ENCODE assay signal across 23 cellular contexts in genomic region chr22:50061141-50061823, GRCh38. TPM values are rescaled to one million over a fixed set of nuclear protein-coding genes. Genes with fewer than 3 reads are reported as not detected.
"Had no signal": no experiment of that assay in that cellular context is flagged by ENCODE, and none has a peak within 500 bp of the region (broad histone marks: within the 10 kb centered on the region; RNA-seq: fewer than 3 reads in every experiment).

No MANE protein-coding gene starts in this region.

- H3K4me3 ChIP-seq: colonic mucosa, sigmoid colon, thoracic aorta had no signal

- H3K4me1 ChIP-seq: colonic mucosa had no signal

- H3K9me3 ChIP-seq: colonic mucosa, sigmoid colon, thoracic aorta had no signal

- H3K27ac ChIP-seq: colonic mucosa, parathyroid adenoma, sigmoid colon, thoracic aorta had no signal

- H3K4me3 Mint-ChIP-seq: activated B cell treated with CpG ODN at 0.5 μM for 24 hours; activated CD4-positive, alpha-beta T cell treated with anti-CD3 and anti-CD28 coated beads, Interleukin-2, amount 10 ng/mL, durations not matched to agents 24 days and 14 days; activated CD8-positive, alpha-beta T cell treated with anti-CD3 and anti-CD28 coated beads for 36 hours; activated naive CD8-positive, alpha-beta T cell treated with anti-CD3 and anti-CD28 coated beads, Interleukin-2, amount 10 ng/mL, durations not matched to agents 7 days and 5 days; activated T-helper 17 cell treated with anti-CD3 and anti-CD28 coated beads, Interleukin-2, amount 50 U/mL, for 72 hours; brain; central memory CD8-positive, alpha-beta T cell; memory B cell; naive B cell; stimulated activated naive B cell treated with anti-CD40 and anti-IgM and Interleukin-4, amounts not matched to agents 10 μg/mL and 1 μg/mL and 100 μg/mL, for 72 hours; T-cell had no signal

- H3K9ac ChIP-seq: parathyroid adenoma had no signal

- H3K27me3 Mint-ChIP-seq: brain had no signal

- FAIRE-seq: frontal cortex, keratinocyte had no signal

- H2AFZ ChIP-seq: parathyroid adenoma had no signal

- DNase-seq: activated B cell treated with CpG ODN at 0.5 μM for 24 hours; activated CD4-positive, alpha-beta T cell treated with anti-CD3 and anti-CD28 coated beads, Interleukin-2, amount 10 ng/mL, durations not matched to agents 24 days and 14 days; activated CD8-positive, alpha-beta T cell treated with anti-CD3 and anti-CD28 coated beads for 36 hours; activated naive CD4-positive, alpha-beta T cell treated with Interleukin-2 at 50 U/mL for 16 hours; activated naive CD8-positive, alpha-beta T cell treated with anti-CD3 and anti-CD28 coated beads, Interleukin-2, amount 10 ng/mL, durations not matched to agents 7 days and 5 days; activated T-cell treated with anti-CD3 and anti-CD28 coated beads, Interleukin-2, amount 50 U/mL, for 1 hour; colonic mucosa; naive B cell; sigmoid colon; stimulated activated naive B cell treated with anti-CD40 and anti-IgM and Interleukin-4, amounts not matched to agents 10 μg/mL and 1 μg/mL and 100 μg/mL, for 72 hours; T-cell had no signal

- H3K79me2 ChIP-seq: parathyroid adenoma had no signal

- H3K4me1 Mint-ChIP-seq: activated CD4-positive, alpha-beta T cell treated with anti-CD3 and anti-CD28 coated beads, Interleukin-2, amount 10 ng/mL, durations not matched to agents 24 days and 14 days; activated T-helper 17 cell treated with anti-CD3 and anti-CD28 coated beads, Interleukin-2, amount 50 U/mL, for 72 hours; central memory CD8-positive, alpha-beta T cell; T-cell had no signal

- H3K36me3 Mint-ChIP-seq: activated naive CD8-positive, alpha-beta T cell treated with anti-CD3 and anti-CD28 coated beads, Interleukin-2, amount 10 ng/mL, durations not matched to agents 7 days and 5 days; brain; memory B cell; naive B cell; stimulated activated naive B cell treated with anti-CD40 and anti-IgM and Interleukin-4, amounts not matched to agents 10 μg/mL and 1 μg/mL and 100 μg/mL, for 72 hours; T-cell had no signal

- H3K9me3 Mint-ChIP-seq: activated B cell treated with CpG ODN at 0.5 μM for 24 hours; activated CD4-positive, alpha-beta T cell treated with anti-CD3 and anti-CD28 coated beads, Interleukin-2, amount 10 ng/mL, durations not matched to agents 24 days and 14 days; activated CD8-positive, alpha-beta T cell treated with anti-CD3 and anti-CD28 coated beads for 36 hours; activated naive CD8-positive, alpha-beta T cell treated with anti-CD3 and anti-CD28 coated beads, Interleukin-2, amount 10 ng/mL, durations not matched to agents 7 days and 5 days; activated T-helper 17 cell treated with anti-CD3 and anti-CD28 coated beads, Interleukin-2, amount 50 U/mL, for 72 hours; central memory CD8-positive, alpha-beta T cell; memory B cell; naive B cell; stimulated activated naive B cell treated with anti-CD40 and anti-IgM and Interleukin-4, amounts not matched to agents 10 μg/mL and 1 μg/mL and 100 μg/mL, for 72 hours; T-cell had no signal

- H3K36me3 ChIP-seq: colonic mucosa, sigmoid colon, thoracic aorta had no signal

- H3K27ac Mint-ChIP-seq: activated B cell treated with CpG ODN at 0.5 μM for 24 hours; activated CD4-positive, alpha-beta T cell treated with anti-CD3 and anti-CD28 coated beads, Interleukin-2, amount 10 ng/mL, durations not matched to agents 24 days and 14 days; activated CD8-positive, alpha-beta T cell treated with anti-CD3 and anti-CD28 coated beads for 36 hours; activated naive CD8-positive, alpha-beta T cell treated with anti-CD3 and anti-CD28 coated beads, Interleukin-2, amount 10 ng/mL, durations not matched to agents 7 days and 5 days; activated T-helper 17 cell treated with anti-CD3 and anti-CD28 coated beads, Interleukin-2, amount 50 U/mL, for 72 hours; brain; memory B cell; stimulated activated naive B cell treated with anti-CD40 and anti-IgM and Interleukin-4, amounts not matched to agents 10 μg/mL and 1 μg/mL and 100 μg/mL, for 72 hours; T-cell had no signal

RNA-seq across cellular contexts. Expression of gene TTLL8, which starts 3.2 kb away (rescaled TPM):
- total RNA-seq: activated B cell treated with CpG ODN at 0.5 μM for 24 hours; activated CD4-positive, alpha-beta T cell treated with anti-CD3 and anti-CD28 coated beads, Interleukin-2, amount 10 ng/mL, durations not matched to agents 24 days and 14 days; activated CD8-positive, alpha-beta T cell treated with anti-CD3 and anti-CD28 coated beads for 36 hours; activated naive CD8-positive, alpha-beta T cell treated with anti-CD3 and anti-CD28 coated beads, Interleukin-2, amount 10 ng/mL, durations not matched to agents 7 days and 5 days; activated T-helper 17 cell treated with anti-CD3 and anti-CD28 coated beads, Interleukin-2, amount 50 U/mL, for 72 hours; colonic mucosa; frontal cortex; left lobe of liver; mononuclear cell; sigmoid colon; T-cell; thoracic aorta; ureter had no signal
- polyA plus RNA-seq: esophagus, keratinocyte, sigmoid colon had no signal

RNA-seq across cellular contexts. Expression of gene MLC1, which starts 23.9 kb away (rescaled TPM):
- total RNA-seq: activated B cell treated with CpG ODN at 0.5 μM for 24 hours; activated CD4-positive, alpha-beta T cell treated with anti-CD3 and anti-CD28 coated beads, Interleukin-2, amount 10 ng/mL, durations not matched to agents 24 days and 14 days; colonic mucosa; left lobe of liver had no signal
- polyA plus RNA-seq: keratinocyte had no signal

RNA-seq across cellular contexts. Expression of gene MOV10L1, which starts 28.5 kb away (rescaled TPM):
- total RNA-seq: activated B cell treated with CpG ODN at 0.5 μM for 24 hours; activated CD4-positive, alpha-beta T cell treated with anti-CD3 and anti-CD28 coated beads, Interleukin-2, amount 10 ng/mL, durations not matched to agents 24 days and 14 days; activated naive CD8-positive, alpha-beta T cell treated with anti-CD3 and anti-CD28 coated beads, Interleukin-2, amount 10 ng/mL, durations not matched to agents 7 days and 5 days; activated T-helper 17 cell treated with anti-CD3 and anti-CD28 coated beads, Interleukin-2, amount 50 U/mL, for 72 hours; left lobe of liver; mononuclear cell had no signal
- polyA plus RNA-seq: keratinocyte had no signal

RNA-seq across cellular contexts. Expression of gene IL17REL, which starts 48.7 kb away (rescaled TPM):
- total RNA-seq: activated naive CD8-positive, alpha-beta T cell treated with anti-CD3 and anti-CD28 coated beads, Interleukin-2, amount 10 ng/mL, durations not matched to agents 7 days and 5 days; left lobe of liver; mononuclear cell; sigmoid colon; thoracic aorta; ureter had no signal
- polyA plus RNA-seq: esophagus, keratinocyte had no signal
